In genomic region chr1:44261475-44261853, GRCh38 we compare ENCODE assay signal across 25 cellular contexts. TPM values are rescaled to one million over a fixed set of nuclear protein-coding genes. Genes with fewer than 3 reads are reported as not detected.
DNase-seq lines count a peak whose midpoint lies in the region; ATAC-seq, FAIRE-seq and TF ChIP-seq lines count a peak whose summit lies in the region.
"Had no signal": no experiment of that assay in that cellular context is flagged by ENCODE, and none has a peak within 500 bp of the region (broad histone marks: within the 10 kb centered on the region; RNA-seq: fewer than 3 reads in every experiment).

No MANE protein-coding gene starts in this region.

- H3K14ac ChIP-seq in H9 (ENCODE audit: insufficient read depth, low read length) (no peak overlapping the region), neuronal stem cell (ENCODE audit: low read length) (no peak overlapping the region)

- H3K27ac ChIP-seq in H9 (ENCODE audit: insufficient read length, low read depth, low read length), result no peak overlapping the region
- H3K27ac ChIP-seq in neuronal stem cell (replicated peaks; ENCODE audit: low read length), result peak overlapping the region; percentile 65
- H3K27ac ChIP-seq: BLaER1, ovary, thoracic aorta had no signal

- H2BK5ac ChIP-seq in H9 (ENCODE audit: insufficient read length, low read length) (no peak overlapping the region), neuronal stem cell (ENCODE audit: low read length) (no peak overlapping the region)

- H3K27ac Mint-ChIP-seq in H9, result peak overlapping the region in 2 of 3 experiments; percentile 21 to 41; a peak in 3 of 7 replicates
- no peak overlapping the region for H3K27ac Mint-ChIP-seq in stimulated activated naive B cell treated with anti-CD40 and anti-IgM and Interleukin-4, amounts not matched to agents 10 μg/mL and 1 μg/mL and 100 μg/mL, for 72 hours
- H3K27ac Mint-ChIP-seq: activated CD4-positive, alpha-beta T cell treated with anti-CD3 and anti-CD28 coated beads for 36 hours; activated naive CD8-positive, alpha-beta T cell treated with anti-CD3 and anti-CD28 coated beads, Interleukin-2, amount 50 U/mL, for 24 hours; T-helper 1 cell treated with Interleukin-12 subunit alpha and Interleukin-12 subunit beta and Interleukin-4 antibody, amounts not matched to agents 30 μg/mL and 1 μg/mL, for 36 hours had no signal

- H4K91ac ChIP-seq in H9 (ENCODE audit: insufficient read length, low read depth, low read length) (no peak overlapping the region), neuronal stem cell (ENCODE audit: low read depth, low read length, poor library complexity) (no peak overlapping the region)

- H2BK120ac ChIP-seq in H9 (ENCODE audit: low read depth, low read length, poor library complexity, severe bottlenecking) (no peak overlapping the region), neuronal stem cell (ENCODE audit: low read depth, low read length) (no peak overlapping the region)

- H3T11ph ChIP-seq in H9 (ENCODE audit: low read length), result no peak overlapping the region

- TF ChIP-seq CTCF in H9 (conservative IDR thresholded peaks at IDR 0.05), result no peak
- no peak for TF ChIP-seq CTCF in bronchial epithelial cell (IDR thresholded peaks at IDR 0.05; ENCODE audit: insufficient read depth, low read length, severe bottlenecking)

- no peak overlapping the region for H3K4me3 Mint-ChIP-seq in H9
- H3K4me3 Mint-ChIP-seq in stimulated activated naive B cell treated with anti-CD40 and anti-IgM and Interleukin-4, amounts not matched to agents 10 μg/mL and 1 μg/mL and 100 μg/mL, for 72 hours, result no peak overlapping the region
- H3K4me3 Mint-ChIP-seq in activated T-cell treated with anti-CD3 and anti-CD28 coated beads, Interleukin-2, amount 50 U/mL, for 4 hours, result no peak overlapping the region
- H3K4me3 Mint-ChIP-seq: activated CD4-positive, alpha-beta T cell treated with anti-CD3 and anti-CD28 coated beads for 36 hours; activated naive CD8-positive, alpha-beta T cell treated with anti-CD3 and anti-CD28 coated beads, Interleukin-2, amount 50 U/mL, for 24 hours; T-helper 1 cell treated with Interleukin-12 subunit alpha and Interleukin-12 subunit beta and Interleukin-4 antibody, amounts not matched to agents 30 μg/mL and 1 μg/mL, for 36 hours had no signal

- H4K20me1 ChIP-seq in H9 (ENCODE audit: control insufficient read depth, insufficient read depth, insufficient read length), result no peaks in the 10 kb centered on the region

- H3K9ac ChIP-seq in H9 (ENCODE audit: extremely low read depth, insufficient read length, low read length), result no peak overlapping the region
- no peak overlapping the region for H3K9ac ChIP-seq in neuronal stem cell (ENCODE audit: low read depth, low read length, poor library complexity)
- H3K9ac ChIP-seq: BLaER1 had no signal

- peaks cover 4% of the 10 kb centered on the region; the same call in 1 of the 2 replicates for H3K4me1 ChIP-seq in H9 (ENCODE audit: insufficient read depth, low read length)
- H3K4me1 ChIP-seq in neuronal stem cell (ENCODE audit: control insufficient read depth in 2 of 2, insufficient read depth in 1 of 2, low read depth in 1 of 2, low read length in 2 of 2), result peaks cover 3 to 30% of the 10 kb centered on the region in 2 donors

- H2BK12ac ChIP-seq in H9 (ENCODE audit: insufficient read length, low read depth, low read length), result no peak overlapping the region
- H2BK12ac ChIP-seq in neuronal stem cell (ENCODE audit: low read length), result no peak overlapping the region

- no peaks in the 10 kb centered on the region for H3K9me3 ChIP-seq in H9 (ENCODE audit: control insufficient read depth, low read depth, low read length)
- H3K9me3 ChIP-seq in neuronal stem cell (replicated peaks in 1 of 2; ENCODE audit: control insufficient read depth in 2 of 2, insufficient read depth in 1 of 2, low read depth in 1 of 2, low read length in 2 of 2), result no peaks in the 10 kb centered on the region
- H3K9me3 ChIP-seq: BLaER1, ovary, thoracic aorta had no signal

- H3K36me3 Mint-ChIP-seq in H9 (ENCODE audit: insufficient read depth in 1 of 3, low read depth in 3 of 3), result peaks cover 0 to 2% (median 0%) of the 10 kb centered on the region in 3 experiments; a peak in 4 of 7 replicates
- H3K36me3 Mint-ChIP-seq in stimulated activated naive B cell treated with anti-CD40 and anti-IgM and Interleukin-4, amounts not matched to agents 10 μg/mL and 1 μg/mL and 100 μg/mL, for 72 hours, result peaks cover 24 to 29% of the 10 kb centered on the region in 2 donors
- peaks cover 21% of the 10 kb centered on the region for H3K36me3 Mint-ChIP-seq in activated T-cell treated with anti-CD3 and anti-CD28 coated beads, Interleukin-2, amount 50 U/mL, for 4 hours (ENCODE audit: insufficient read depth)

- H3K18ac ChIP-seq in H9 (ENCODE audit: insufficient read length, low read depth, low read length) (no peak overlapping the region), neuronal stem cell (ENCODE audit: low read length) (no peak overlapping the region)

- H4K5ac ChIP-seq in H9 (ENCODE audit: insufficient read length, low read depth, low read length), result no peak overlapping the region

- no peaks in the 10 kb centered on the region for H3K27me3 ChIP-seq in H9 (ENCODE audit: insufficient read depth, low read length)
- H3K27me3 ChIP-seq in bronchial epithelial cell (ENCODE audit: control insufficient read depth, insufficient read depth, low read length), result no peaks in the 10 kb centered on the region
- no peaks in the 10 kb centered on the region for H3K27me3 ChIP-seq in neuronal stem cell (ENCODE audit: control insufficient read depth in 3 of 3, insufficient read depth in 3 of 3, low read depth in 1 of 3, low read length in 3 of 3)
- H3K27me3 ChIP-seq: BLaER1, ovary had no signal

- no peak for DNase-seq in H9
- no peak for DNase-seq in bronchial epithelial cell (ENCODE audit: low read depth)
- peak; percentile 39 for DNase-seq in iPS-NIHi7 (ENCODE audit: extremely low spot score)
- DNase-seq in neuronal stem cell (ENCODE audit: low spot score), result no peak
- DNase-seq in activated gamma-delta T cell (lab: John Stamatoyannopoulos, UW), result no peak
- DNase-seq in stimulated activated naive B cell treated with anti-CD40 and anti-IgM and Interleukin-4, amounts not matched to agents 10 μg/mL and 1 μg/mL and 100 μg/mL, for 72 hours, result no peak
- no peak for DNase-seq in cerebellar cortex (ENCODE audit: low spot score)
- DNase-seq in activated T-cell treated with anti-CD3 and anti-CD28 coated beads, Interleukin-2, amount 50 U/mL, for 4 hours, result no peak
- DNase-seq: activated CD4-positive, alpha-beta T cell treated with anti-CD3 and anti-CD28 coated beads for 36 hours; activated gamma-delta T cell treated with Interleukin-2 at 50 U/mL for 16 hours; activated naive CD8-positive, alpha-beta T cell treated with anti-CD3 and anti-CD28 coated beads, Interleukin-2, amount 50 U/mL, for 24 hours; effector memory CD4-positive, alpha-beta T cell; hypothalamus; kidney glomerular epithelial cell; mammary epithelial cell; MM.1S; NCI-H2107; NCI-H524; ovary; right cardiac atrium; stimulated activated naive CD8-positive, alpha-beta T cell treated with anti-CD3 and anti-CD28 coated beads, Interleukin-15, Interleukin-2, amounts not matched to agents 100 U/mL and 50 U/mL, for 24 hours had no signal

- no peak for ATAC-seq in stimulated activated naive B cell treated with anti-CD40 and anti-IgM and Interleukin-4, amounts not matched to agents 10 μg/mL and 1 μg/mL and 100 μg/mL, for 72 hours (replicated peaks)
- no peak for ATAC-seq in activated T-cell treated with anti-CD3 and anti-CD28 coated beads, Interleukin-2, amount 50 U/mL, for 4 hours
- ATAC-seq: activated CD4-positive, alpha-beta T cell treated with anti-CD3 and anti-CD28 coated beads for 36 hours; activated naive CD8-positive, alpha-beta T cell treated with anti-CD3 and anti-CD28 coated beads, Interleukin-2, amount 50 U/mL, for 24 hours; stimulated activated naive CD8-positive, alpha-beta T cell treated with anti-CD3 and anti-CD28 coated beads, Interleukin-15, Interleukin-2, amounts not matched to agents 100 U/mL and 50 U/mL, for 24 hours had no signal

- peak; percentile 23 for FAIRE-seq in bronchial epithelial cell (lab: Jason Lieb, UNC)
- FAIRE-seq: K562 had no signal

- H4K8ac ChIP-seq in H9 (replicated peaks; ENCODE audit: insufficient read length, low read depth, low read length), result no peak overlapping the region
- H4K8ac ChIP-seq in neuronal stem cell (ENCODE audit: low read depth, low read length), result no peak overlapping the region

- H3K4me2 ChIP-seq in H9 (ENCODE audit: insufficient read depth, insufficient read length, low read length), result no peak overlapping the region
- no peak overlapping the region for H3K4me2 ChIP-seq in neuronal stem cell (ENCODE audit: insufficient read depth, low read length, poor library complexity, severe bottlenecking)
- H3K4me2 ChIP-seq: BLaER1 had no signal

- no CpG with 5 or more reads among the region's 11 CpGs for WGBS in H9 (ENCODE audit: extremely low coverage, insufficient read length, low lambda C conversion rate)
- no CpG with 5 or more reads among the region's 11 CpGs for whole genome bisulfite sequencing in neuronal stem cell (ENCODE audit: extremely low coverage in 2 of 2, insufficient read length in 2 of 2, insufficient replicate concordance in 1 of 2), 2 donors

- H3K4ac ChIP-seq in H9 (ENCODE audit: low read depth, low read length) (no peak overlapping the region), neuronal stem cell (ENCODE audit: low read length) (no peak overlapping the region)

- H3K23ac ChIP-seq in H9 (ENCODE audit: insufficient read length, low read depth, low read length) (no peak overlapping the region), neuronal stem cell (ENCODE audit: low read depth, low read length, poor library complexity) (no peak overlapping the region)

- peaks cover 34 to 58% of the 10 kb centered on the region in 2 experiments for H3K4me1 Mint-ChIP-seq in H9
- H3K4me1 Mint-ChIP-seq in stimulated activated naive B cell treated with anti-CD40 and anti-IgM and Interleukin-4, amounts not matched to agents 10 μg/mL and 1 μg/mL and 100 μg/mL, for 72 hours, result peaks cover 5 to 23% of the 10 kb centered on the region in 2 donors
- peaks cover 3% of the 10 kb centered on the region for H3K4me1 Mint-ChIP-seq in activated T-cell treated with anti-CD3 and anti-CD28 coated beads, Interleukin-2, amount 50 U/mL, for 4 hours (ENCODE audit: low read depth)

- no peak overlapping the region for H3K56ac ChIP-seq in H9 (ENCODE audit: insufficient read length, low read depth, low read length)

- no peaks in the 10 kb centered on the region for H3K9me3 Mint-ChIP-seq in H9
- H3K9me3 Mint-ChIP-seq in stimulated activated naive B cell treated with anti-CD40 and anti-IgM and Interleukin-4, amounts not matched to agents 10 μg/mL and 1 μg/mL and 100 μg/mL, for 72 hours, result no peaks in the 10 kb centered on the region
- no peaks in the 10 kb centered on the region for H3K9me3 Mint-ChIP-seq in activated T-cell treated with anti-CD3 and anti-CD28 coated beads, Interleukin-2, amount 50 U/mL, for 4 hours
- H3K9me3 Mint-ChIP-seq: activated naive CD8-positive, alpha-beta T cell treated with anti-CD3 and anti-CD28 coated beads, Interleukin-2, amount 50 U/mL, for 24 hours; T-helper 1 cell treated with Interleukin-12 subunit alpha and Interleukin-12 subunit beta and Interleukin-4 antibody, amounts not matched to agents 30 μg/mL and 1 μg/mL, for 36 hours had no signal

- peaks cover 5% of the 10 kb centered on the region for H3K36me3 ChIP-seq in bronchial epithelial cell (ENCODE audit: control insufficient read depth, insufficient read depth, low read length)
- no peaks in the 10 kb centered on the region for H3K36me3 ChIP-seq in neuronal stem cell (replicated peaks in 1 of 2; ENCODE audit: control insufficient read depth in 2 of 2, insufficient read depth in 2 of 2, low read length in 2 of 2)
- H3K36me3 ChIP-seq: ovary, thoracic aorta had no signal

- no peaks in the 10 kb centered on the region for H3K23me2 ChIP-seq in H9 (ENCODE audit: insufficient read length, low read depth, low read length, poor library complexity, severe bottlenecking)

- H2AK5ac ChIP-seq in H9 (ENCODE audit: insufficient read length, low read length) (no peak overlapping the region), neuronal stem cell (ENCODE audit: low read depth, low read length) (no peak overlapping the region)

- no peak overlapping the region for H2BK20ac ChIP-seq in H9 (ENCODE audit: low read depth, low read length, poor library complexity, severe bottlenecking)

- H3K79me1 ChIP-seq in H9 (ENCODE audit: insufficient read depth, low read depth, low read length, poor library complexity, severe bottlenecking) (no peaks in the 10 kb centered on the region), neuronal stem cell (ENCODE audit: low read depth, low read length) (no peaks in the 10 kb centered on the region)

- no peaks in the 10 kb centered on the region for H3K79me2 ChIP-seq in H9 (ENCODE audit: insufficient read depth, low read length)

- H3K27me3 Mint-ChIP-seq in H9 (ENCODE audit: low read depth), result no peaks in the 10 kb centered on the region
- H3K27me3 Mint-ChIP-seq in stimulated activated naive B cell treated with anti-CD40 and anti-IgM and Interleukin-4, amounts not matched to agents 10 μg/mL and 1 μg/mL and 100 μg/mL, for 72 hours, result no peaks in the 10 kb centered on the region
- H3K27me3 Mint-ChIP-seq in activated T-cell treated with anti-CD3 and anti-CD28 coated beads, Interleukin-2, amount 50 U/mL, for 4 hours (ENCODE audit: low read depth), result no peaks in the 10 kb centered on the region
- H3K27me3 Mint-ChIP-seq: activated CD4-positive, alpha-beta T cell treated with anti-CD3 and anti-CD28 coated beads for 36 hours; activated naive CD8-positive, alpha-beta T cell treated with anti-CD3 and anti-CD28 coated beads, Interleukin-2, amount 50 U/mL, for 24 hours had no signal

- no peak overlapping the region for H2AFZ ChIP-seq in H9 (ENCODE audit: low read length)
- H2AFZ ChIP-seq in neuronal stem cell (ENCODE audit: low read length), result no peak overlapping the region

- H3K4me3 ChIP-seq in bronchial epithelial cell (ENCODE audit: low read depth, low read length) (no peak overlapping the region), neuronal stem cell (ENCODE audit: low read length in 2 of 2) (no peak overlapping the region)
- H3K4me3 ChIP-seq: BLaER1, K562, ovary, thoracic aorta had no signal

- no peak overlapping the region for H2BK15ac ChIP-seq in H9 (ENCODE audit: low read depth, low read length)
- H2BK15ac ChIP-seq in neuronal stem cell (ENCODE audit: low read length), result no peak overlapping the region

RNA-seq across cellular contexts. Expression of gene DMAP1, which starts 48.2 kb away (rescaled TPM):
- total RNA-seq in H9 (2021) (54.7 and 55.3 TPM in 2 replicates), bronchial epithelial cell (17.9 and 21.9 TPM in 2 replicates)
- polyA plus RNA-seq in neuronal stem cell (2013, experiment 1 of 2), result 31.9 TPM
- polyA plus RNA-seq in neuronal stem cell (2013, experiment 2 of 2), result 31.3 TPM
- 10 to 100 TPM; 40.4 to 50.5 (median 43.2) TPM for total RNA-seq in activated T-cell treated with anti-CD3 and anti-CD28 coated beads, Interleukin-2, amount 50 U/mL, for 4 hours
